Comparison of ENCODE assay signal across 1 cellular context in genomic region chr17:3917391-3917931, GRCh38.
TF ChIP-seq lines count a peak whose summit lies in the region.

No MANE protein-coding gene starts in this region.

TF ChIP-seq in WTC11, 78 proteins besides CTCF, POLR2A, EP300 and RAD21:
- TF ChIP-seq, protein P1, sequence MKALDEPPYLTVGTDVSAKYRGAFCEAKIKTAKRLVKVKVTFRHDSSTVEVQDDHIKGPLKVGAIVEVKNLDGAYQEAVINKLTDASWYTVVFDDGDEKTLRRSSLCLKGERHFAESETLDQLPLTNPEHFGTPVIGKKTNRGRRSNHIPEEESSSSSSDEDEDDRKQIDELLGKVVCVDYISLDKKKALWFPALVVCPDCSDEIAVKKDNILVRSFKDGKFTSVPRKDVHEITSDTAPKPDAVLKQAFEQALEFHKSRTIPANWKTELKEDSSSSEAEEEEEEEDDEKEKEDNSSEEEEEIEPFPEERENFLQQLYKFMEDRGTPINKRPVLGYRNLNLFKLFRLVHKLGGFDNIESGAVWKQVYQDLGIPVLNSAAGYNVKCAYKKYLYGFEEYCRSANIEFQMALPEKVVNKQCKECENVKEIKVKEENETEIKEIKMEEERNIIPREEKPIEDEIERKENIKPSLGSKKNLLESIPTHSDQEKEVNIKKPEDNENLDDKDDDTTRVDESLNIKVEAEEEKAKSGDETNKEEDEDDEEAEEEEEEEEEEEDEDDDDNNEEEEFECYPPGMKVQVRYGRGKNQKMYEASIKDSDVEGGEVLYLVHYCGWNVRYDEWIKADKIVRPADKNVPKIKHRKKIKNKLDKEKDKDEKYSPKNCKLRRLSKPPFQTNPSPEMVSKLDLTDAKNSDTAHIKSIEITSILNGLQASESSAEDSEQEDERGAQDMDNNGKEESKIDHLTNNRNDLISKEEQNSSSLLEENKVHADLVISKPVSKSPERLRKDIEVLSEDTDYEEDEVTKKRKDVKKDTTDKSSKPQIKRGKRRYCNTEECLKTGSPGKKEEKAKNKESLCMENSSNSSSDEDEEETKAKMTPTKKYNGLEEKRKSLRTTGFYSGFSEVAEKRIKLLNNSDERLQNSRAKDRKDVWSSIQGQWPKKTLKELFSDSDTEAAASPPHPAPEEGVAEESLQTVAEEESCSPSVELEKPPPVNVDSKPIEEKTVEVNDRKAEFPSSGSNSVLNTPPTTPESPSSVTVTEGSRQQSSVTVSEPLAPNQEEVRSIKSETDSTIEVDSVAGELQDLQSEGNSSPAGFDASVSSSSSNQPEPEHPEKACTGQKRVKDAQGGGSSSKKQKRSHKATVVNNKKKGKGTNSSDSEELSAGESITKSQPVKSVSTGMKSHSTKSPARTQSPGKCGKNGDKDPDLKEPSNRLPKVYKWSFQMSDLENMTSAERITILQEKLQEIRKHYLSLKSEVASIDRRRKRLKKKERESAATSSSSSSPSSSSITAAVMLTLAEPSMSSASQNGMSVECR (CRISPR knock-in tag; IDR thresholded peaks at IDR 0.05; ENCODE audit: borderline replicate concordance) = no peak
- TF ChIP-seq RELA (CRISPR knock-in tag; IDR thresholded peaks at IDR 0.05; ENCODE audit: borderline replicate concordance) (no peak), ATF1 (CRISPR knock-in tag; IDR thresholded peaks at IDR 0.05) (no peak), FOXP1 (CRISPR knock-in tag; IDR thresholded peaks at IDR 0.05; ENCODE audit: borderline replicate concordance) (no peak), ETV6 (CRISPR knock-in tag; IDR thresholded peaks at IDR 0.05) (no peak), NR1H2 (CRISPR knock-in tag; IDR thresholded peaks at IDR 0.05) (no peak), JUN (CRISPR knock-in tag; IDR thresholded peaks at IDR 0.05) (no peak), EMX1 (CRISPR knock-in tag; IDR thresholded peaks at IDR 0.05) (no peak), ZNF121 (CRISPR knock-in tag; IDR thresholded peaks at IDR 0.05) (no peak), GTF2I (CRISPR knock-in tag; conservative IDR thresholded peaks at IDR 0.05) (no peak), USF2 (CRISPR knock-in tag; IDR thresholded peaks at IDR 0.05) (no peak)
- TF ChIP-seq, protein P2, sequence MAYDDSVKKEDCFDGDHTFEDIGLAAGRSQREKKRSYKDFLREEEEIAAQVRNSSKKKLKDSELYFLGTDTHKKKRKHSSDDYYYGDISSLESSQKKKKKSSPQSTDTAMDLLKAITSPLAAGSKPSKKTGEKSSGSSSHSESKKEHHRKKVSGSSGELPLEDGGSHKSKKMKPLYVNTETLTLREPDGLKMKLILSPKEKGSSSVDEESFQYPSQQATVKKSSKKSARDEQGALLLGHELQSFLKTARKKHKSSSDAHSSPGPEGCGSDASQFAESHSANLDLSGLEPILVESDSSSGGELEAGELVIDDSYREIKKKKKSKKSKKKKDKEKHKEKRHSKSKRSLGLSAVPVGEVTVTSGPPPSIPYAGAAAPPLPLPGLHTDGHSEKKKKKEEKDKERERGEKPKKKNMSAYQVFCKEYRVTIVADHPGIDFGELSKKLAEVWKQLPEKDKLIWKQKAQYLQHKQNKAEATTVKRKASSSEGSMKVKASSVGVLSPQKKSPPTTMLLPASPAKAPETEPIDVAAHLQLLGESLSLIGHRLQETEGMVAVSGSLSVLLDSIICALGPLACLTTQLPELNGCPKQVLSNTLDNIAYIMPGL (CRISPR knock-in tag; IDR thresholded peaks at IDR 0.05) = no peak
- TF ChIP-seq, protein P3, sequence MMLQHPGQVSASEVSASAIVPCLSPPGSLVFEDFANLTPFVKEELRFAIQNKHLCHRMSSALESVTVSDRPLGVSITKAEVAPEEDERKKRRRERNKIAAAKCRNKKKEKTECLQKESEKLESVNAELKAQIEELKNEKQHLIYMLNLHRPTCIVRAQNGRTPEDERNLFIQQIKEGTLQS (CRISPR knock-in tag; conservative IDR thresholded peaks at IDR 0.05) = no peak
- TF ChIP-seq, protein P4, sequence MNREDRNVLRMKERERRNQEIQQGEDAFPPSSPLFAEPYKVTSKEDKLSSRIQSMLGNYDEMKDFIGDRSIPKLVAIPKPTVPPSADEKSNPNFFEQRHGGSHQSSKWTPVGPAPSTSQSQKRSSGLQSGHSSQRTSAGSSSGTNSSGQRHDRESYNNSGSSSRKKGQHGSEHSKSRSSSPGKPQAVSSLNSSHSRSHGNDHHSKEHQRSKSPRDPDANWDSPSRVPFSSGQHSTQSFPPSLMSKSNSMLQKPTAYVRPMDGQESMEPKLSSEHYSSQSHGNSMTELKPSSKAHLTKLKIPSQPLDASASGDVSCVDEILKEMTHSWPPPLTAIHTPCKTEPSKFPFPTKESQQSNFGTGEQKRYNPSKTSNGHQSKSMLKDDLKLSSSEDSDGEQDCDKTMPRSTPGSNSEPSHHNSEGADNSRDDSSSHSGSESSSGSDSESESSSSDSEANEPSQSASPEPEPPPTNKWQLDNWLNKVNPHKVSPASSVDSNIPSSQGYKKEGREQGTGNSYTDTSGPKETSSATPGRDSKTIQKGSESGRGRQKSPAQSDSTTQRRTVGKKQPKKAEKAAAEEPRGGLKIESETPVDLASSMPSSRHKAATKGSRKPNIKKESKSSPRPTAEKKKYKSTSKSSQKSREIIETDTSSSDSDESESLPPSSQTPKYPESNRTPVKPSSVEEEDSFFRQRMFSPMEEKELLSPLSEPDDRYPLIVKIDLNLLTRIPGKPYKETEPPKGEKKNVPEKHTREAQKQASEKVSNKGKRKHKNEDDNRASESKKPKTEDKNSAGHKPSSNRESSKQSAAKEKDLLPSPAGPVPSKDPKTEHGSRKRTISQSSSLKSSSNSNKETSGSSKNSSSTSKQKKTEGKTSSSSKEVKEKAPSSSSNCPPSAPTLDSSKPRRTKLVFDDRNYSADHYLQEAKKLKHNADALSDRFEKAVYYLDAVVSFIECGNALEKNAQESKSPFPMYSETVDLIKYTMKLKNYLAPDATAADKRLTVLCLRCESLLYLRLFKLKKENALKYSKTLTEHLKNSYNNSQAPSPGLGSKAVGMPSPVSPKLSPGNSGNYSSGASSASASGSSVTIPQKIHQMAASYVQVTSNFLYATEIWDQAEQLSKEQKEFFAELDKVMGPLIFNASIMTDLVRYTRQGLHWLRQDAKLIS (CRISPR knock-in tag; IDR thresholded peaks at IDR 0.05; ENCODE audit: borderline replicate concordance) = no peak
- TF ChIP-seq, protein P5, sequence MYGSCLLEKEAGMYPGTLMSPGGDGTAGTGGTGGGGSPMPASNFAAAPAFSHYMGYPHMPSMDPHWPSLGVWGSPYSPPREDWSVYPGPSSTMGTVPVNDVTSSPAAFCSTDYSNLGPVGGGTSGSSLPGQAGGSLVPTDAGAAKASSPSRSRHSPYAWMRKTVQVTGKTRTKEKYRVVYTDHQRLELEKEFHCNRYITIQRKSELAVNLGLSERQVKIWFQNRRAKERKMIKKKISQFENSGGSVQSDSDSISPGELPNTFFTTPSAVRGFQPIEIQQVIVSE (CRISPR knock-in tag; IDR thresholded peaks at IDR 0.05; ENCODE audit: borderline replicate concordance) = no peak
- TF ChIP-seq, protein P6, sequence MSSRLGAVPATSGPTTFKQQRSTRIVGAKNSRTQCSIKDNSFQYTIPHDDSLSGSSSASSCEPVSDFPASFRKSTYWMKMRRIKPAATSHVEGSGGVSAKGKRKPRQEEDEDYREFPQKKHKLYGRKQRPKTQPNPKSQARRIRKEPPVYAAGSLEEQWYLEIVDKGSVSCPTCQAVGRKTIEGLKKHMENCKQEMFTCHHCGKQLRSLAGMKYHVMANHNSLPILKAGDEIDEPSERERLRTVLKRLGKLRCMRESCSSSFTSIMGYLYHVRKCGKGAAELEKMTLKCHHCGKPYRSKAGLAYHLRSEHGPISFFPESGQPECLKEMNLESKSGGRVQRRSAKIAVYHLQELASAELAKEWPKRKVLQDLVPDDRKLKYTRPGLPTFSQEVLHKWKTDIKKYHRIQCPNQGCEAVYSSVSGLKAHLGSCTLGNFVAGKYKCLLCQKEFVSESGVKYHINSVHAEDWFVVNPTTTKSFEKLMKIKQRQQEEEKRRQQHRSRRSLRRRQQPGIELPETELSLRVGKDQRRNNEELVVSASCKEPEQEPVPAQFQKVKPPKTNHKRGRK (CRISPR knock-in tag; IDR thresholded peaks at IDR 0.05; ENCODE audit: borderline replicate concordance) = no peak
